Comparison of ENCODE assay signal across 18 cellular contexts in genomic region chr1:243508964-243509363, GRCh38.
"Had no signal": no experiment of that assay in that cellular context is flagged by ENCODE, and none has a peak within 500 bp of the region (broad histone marks: within the 10 kb centered on the region; RNA-seq: fewer than 3 reads in every experiment).

No MANE protein-coding gene starts in this region.

- H3K9me3 ChIP-seq: body of pancreas, neutrophil had no signal

- ATAC-seq: body of pancreas, foreskin keratinocyte had no signal

- H3K9ac ChIP-seq: parathyroid adenoma had no signal

- H3K27ac Mint-ChIP-seq: activated T-helper 2 cell treated with anti-CD3 and anti-CD28 coated beads, Interferon-gamma antibody, Interleukin-2, Interleukin-4, amounts not matched to agents 10 μg/mL and 5 μg/mL and 100 μg/mL, durations not matched to agents 14 hours and 24 hours and 36 hours; type B pancreatic cell; WTC11 had no signal

- H3K4me1 ChIP-seq: body of pancreas, parathyroid adenoma had no signal

- H3K9me3 Mint-ChIP-seq: activated naive CD4-positive, alpha-beta T cell treated with anti-CD3 and anti-CD28 coated beads, Interleukin-2, amount 10 ng/mL, durations not matched to agents 7 days and 5 days; activated T-helper 2 cell treated with anti-CD3 and anti-CD28 coated beads, Interferon-gamma antibody, Interleukin-2, Interleukin-4, amounts not matched to agents 10 μg/mL and 5 μg/mL and 100 μg/mL, durations not matched to agents 14 hours and 24 hours and 36 hours; type B pancreatic cell; WTC11 had no signal

- H3K27ac ChIP-seq: body of pancreas, coronary artery, foreskin keratinocyte, neutrophil, parathyroid adenoma had no signal

- H3K4me3 Mint-ChIP-seq: type B pancreatic cell, WTC11 had no signal

- H3K27me3 Mint-ChIP-seq: activated naive CD4-positive, alpha-beta T cell treated with anti-CD3 and anti-CD28 coated beads, Interleukin-2, amount 10 ng/mL, durations not matched to agents 7 days and 5 days had no signal

- DNase-seq: activated CD4-positive, alpha-beta T cell treated with anti-CD3 and anti-CD28 coated beads for 48 hours; activated CD8-positive, alpha-beta memory T cell treated with anti-CD3 and anti-CD28 coated beads for 24 hours; activated naive CD4-positive, alpha-beta T cell treated with anti-CD3 and anti-CD28 coated beads, Interleukin-2, amount 10 ng/mL, durations not matched to agents 7 days and 5 days; activated T-cell treated with anti-CD3 and anti-CD28 coated beads for 4 hours; amniotic stem cell; body of pancreas; central memory CD4-positive, alpha-beta T cell; effector CD4-positive, alpha-beta T cell; foreskin keratinocyte; stimulated activated CD4-positive, alpha-beta T cell treated with anti-CD3 and anti-CD28 coated beads, Interleukin-12 subunit alpha, Interleukin-12 subunit beta, amount 100 ng/mL, for 4 hours; stimulated activated CD4-positive, alpha-beta T cell treated with anti-CD3 and anti-CD28 coated beads, Interleukin-2, amount 100 ng/mL, for 48 hours; stimulated activated naive CD4-positive, alpha-beta T cell treated with Interleukin-2 at 50 U/mL for 16 hours had no signal

- H3K27me3 ChIP-seq: body of pancreas, foreskin keratinocyte, neutrophil had no signal

- H3K4me3 ChIP-seq: body of pancreas, coronary artery had no signal

- H3K36me3 ChIP-seq: neutrophil had no signal
